1 cellular context compared by ENCODE assay signal in the genomic region with DNA sequence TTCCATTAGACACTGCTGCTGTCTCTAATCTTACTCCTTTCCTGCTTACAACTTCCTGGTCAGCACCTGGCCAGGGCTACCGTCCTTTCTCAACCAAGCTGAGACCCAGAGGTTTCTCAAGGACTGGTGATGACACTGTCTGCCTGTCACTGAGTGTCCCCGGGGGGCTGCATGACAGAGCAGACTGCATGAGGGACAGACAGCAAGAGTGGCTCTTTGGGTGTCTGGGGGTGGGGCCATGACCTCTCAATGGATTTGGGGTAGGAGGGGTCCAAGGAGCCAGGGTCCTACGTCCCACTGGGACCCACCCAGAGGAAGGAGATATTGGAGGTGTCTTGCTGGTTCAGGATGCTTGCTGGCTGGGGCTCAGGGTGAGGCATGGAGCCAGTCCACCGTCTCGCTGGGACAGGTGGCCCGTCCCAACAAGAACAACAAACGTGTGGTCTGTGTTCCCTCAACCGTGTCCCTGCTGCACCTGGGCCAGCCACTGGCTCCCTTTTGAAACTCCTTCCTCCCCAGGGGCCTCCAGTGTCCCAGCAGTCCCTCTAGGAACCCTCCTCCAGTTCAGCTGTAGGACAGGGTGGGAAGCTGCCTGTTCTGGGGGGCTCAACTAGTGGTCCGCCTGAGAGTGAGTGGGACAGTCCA.
TF ChIP-seq lines count a peak whose summit lies in the region.

No MANE protein-coding gene starts in this region.

TF ChIP-seq in H1, 55 proteins besides CTCF, POLR2A, EP300 and RAD21:
- TF ChIP-seq BACH1 (IDR thresholded peaks at IDR 0.05; ENCODE audit: low read length) (no peak), RNF2 (IDR thresholded peaks at IDR 0.05; ENCODE audit: borderline replicate concordance, low read depth, low read length, missing control alignments, poor library complexity, severe bottlenecking) (no peak), JUND (IDR thresholded peaks at IDR 0.05; ENCODE audit: low read length) (no peak), POLR2AphosphoS5 (IDR thresholded peaks at IDR 0.05; ENCODE audit: low read depth, low read length) (no peak), TAF7 (optimal IDR thresholded peaks at IDR 0.05; ENCODE audit: borderline replicate concordance, low read depth, low read length) (no peak), SP4 (IDR thresholded peaks at IDR 0.05; ENCODE audit: low read length) (no peak)
